1 cellular context compared by ENCODE assay signal in the genomic region with DNA sequence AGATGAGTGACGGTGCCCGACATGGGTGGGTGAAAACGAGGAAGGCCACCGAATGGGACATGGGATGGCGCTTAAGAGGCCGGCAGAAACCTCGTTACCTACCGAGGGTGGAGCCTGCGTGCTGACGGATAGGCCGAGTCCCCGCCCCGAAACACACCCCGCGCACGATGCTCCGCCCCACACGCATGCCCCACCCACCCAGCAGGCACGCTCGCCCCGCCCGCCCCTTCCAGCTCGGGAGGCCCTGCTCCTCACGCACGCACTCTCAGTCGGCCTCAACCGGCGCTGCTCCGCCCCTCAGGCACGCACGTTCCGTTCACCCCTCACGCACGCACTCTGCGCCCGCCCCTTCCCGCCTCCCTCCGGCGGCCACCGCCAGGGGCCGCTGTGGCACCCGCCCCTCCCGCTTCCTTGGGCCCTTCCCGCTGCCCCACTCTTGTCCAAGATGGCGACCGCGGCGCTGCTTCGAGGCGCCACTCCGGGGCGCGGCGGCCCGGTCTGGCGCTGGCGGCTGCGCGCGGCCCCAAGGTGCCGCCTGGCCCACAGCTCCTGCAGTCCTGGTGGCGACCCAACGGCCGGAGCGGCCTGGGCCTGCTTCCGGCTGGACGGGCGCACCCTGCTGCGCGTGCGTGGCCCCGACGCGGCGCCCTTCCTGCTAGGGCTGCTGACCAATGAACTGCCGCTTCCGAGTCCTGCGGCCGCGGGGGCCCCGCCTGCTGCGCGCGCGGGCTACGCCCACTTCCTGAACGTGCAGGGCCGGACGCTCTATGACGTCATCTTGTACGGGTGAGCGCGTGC.
TF ChIP-seq lines count a peak whose summit lies in the region.

A gene (plus strand): TSS at position 433 of the 798 bp plus-strand sequence. CDS start 13 bp downstream, at position 446.

TF ChIP-seq in K562, 482 proteins besides CTCF, POLR2A, EP300 and RAD21 (continued from another document and continues in another):
- TF ChIP-seq, protein P1, sequence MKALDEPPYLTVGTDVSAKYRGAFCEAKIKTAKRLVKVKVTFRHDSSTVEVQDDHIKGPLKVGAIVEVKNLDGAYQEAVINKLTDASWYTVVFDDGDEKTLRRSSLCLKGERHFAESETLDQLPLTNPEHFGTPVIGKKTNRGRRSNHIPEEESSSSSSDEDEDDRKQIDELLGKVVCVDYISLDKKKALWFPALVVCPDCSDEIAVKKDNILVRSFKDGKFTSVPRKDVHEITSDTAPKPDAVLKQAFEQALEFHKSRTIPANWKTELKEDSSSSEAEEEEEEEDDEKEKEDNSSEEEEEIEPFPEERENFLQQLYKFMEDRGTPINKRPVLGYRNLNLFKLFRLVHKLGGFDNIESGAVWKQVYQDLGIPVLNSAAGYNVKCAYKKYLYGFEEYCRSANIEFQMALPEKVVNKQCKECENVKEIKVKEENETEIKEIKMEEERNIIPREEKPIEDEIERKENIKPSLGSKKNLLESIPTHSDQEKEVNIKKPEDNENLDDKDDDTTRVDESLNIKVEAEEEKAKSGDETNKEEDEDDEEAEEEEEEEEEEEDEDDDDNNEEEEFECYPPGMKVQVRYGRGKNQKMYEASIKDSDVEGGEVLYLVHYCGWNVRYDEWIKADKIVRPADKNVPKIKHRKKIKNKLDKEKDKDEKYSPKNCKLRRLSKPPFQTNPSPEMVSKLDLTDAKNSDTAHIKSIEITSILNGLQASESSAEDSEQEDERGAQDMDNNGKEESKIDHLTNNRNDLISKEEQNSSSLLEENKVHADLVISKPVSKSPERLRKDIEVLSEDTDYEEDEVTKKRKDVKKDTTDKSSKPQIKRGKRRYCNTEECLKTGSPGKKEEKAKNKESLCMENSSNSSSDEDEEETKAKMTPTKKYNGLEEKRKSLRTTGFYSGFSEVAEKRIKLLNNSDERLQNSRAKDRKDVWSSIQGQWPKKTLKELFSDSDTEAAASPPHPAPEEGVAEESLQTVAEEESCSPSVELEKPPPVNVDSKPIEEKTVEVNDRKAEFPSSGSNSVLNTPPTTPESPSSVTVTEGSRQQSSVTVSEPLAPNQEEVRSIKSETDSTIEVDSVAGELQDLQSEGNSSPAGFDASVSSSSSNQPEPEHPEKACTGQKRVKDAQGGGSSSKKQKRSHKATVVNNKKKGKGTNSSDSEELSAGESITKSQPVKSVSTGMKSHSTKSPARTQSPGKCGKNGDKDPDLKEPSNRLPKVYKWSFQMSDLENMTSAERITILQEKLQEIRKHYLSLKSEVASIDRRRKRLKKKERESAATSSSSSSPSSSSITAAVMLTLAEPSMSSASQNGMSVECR (CRISPR knock-in tag; IDR thresholded peaks at IDR 0.05), result peak; percentile 90
- TF ChIP-seq CBFB (CRISPR knock-in tag; IDR thresholded peaks at IDR 0.05), result no peak
- no peak for TF ChIP-seq ZFP30 (CRISPR knock-in tag; IDR thresholded peaks at IDR 0.05; ENCODE audit: borderline replicate concordance)
- peak; percentile 24; the same call in 1 of the 2 replicates for TF ChIP-seq TCF3 (CRISPR knock-in tag; IDR thresholded peaks at IDR 0.05)
- peak in 1 of 2 experiments; percentile 75; a peak in 3 of 4 replicates for TF ChIP-seq TBL1XR1 (IDR thresholded peaks at IDR 0.05; ENCODE audit: low read length in 2 of 2)
- TF ChIP-seq, protein P2, sequence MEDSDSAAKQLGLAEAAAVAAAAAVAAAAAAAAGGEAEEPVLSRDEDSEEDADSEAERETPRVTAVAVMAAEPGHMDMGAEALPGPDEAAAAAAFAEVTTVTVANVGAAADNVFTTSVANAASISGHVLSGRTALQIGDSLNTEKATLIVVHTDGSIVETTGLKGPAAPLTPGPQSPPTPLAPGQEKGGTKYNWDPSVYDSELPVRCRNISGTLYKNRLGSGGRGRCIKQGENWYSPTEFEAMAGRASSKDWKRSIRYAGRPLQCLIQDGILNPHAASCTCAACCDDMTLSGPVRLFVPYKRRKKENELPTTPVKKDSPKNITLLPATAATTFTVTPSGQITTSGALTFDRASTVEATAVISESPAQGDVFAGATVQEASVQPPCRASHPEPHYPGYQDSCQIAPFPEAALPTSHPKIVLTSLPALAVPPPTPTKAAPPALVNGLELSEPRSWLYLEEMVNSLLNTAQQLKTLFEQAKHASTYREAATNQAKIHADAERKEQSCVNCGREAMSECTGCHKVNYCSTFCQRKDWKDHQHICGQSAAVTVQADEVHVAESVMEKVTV (CRISPR knock-in tag; IDR thresholded peaks at IDR 0.05), result no peak
- TF ChIP-seq, protein P3, sequence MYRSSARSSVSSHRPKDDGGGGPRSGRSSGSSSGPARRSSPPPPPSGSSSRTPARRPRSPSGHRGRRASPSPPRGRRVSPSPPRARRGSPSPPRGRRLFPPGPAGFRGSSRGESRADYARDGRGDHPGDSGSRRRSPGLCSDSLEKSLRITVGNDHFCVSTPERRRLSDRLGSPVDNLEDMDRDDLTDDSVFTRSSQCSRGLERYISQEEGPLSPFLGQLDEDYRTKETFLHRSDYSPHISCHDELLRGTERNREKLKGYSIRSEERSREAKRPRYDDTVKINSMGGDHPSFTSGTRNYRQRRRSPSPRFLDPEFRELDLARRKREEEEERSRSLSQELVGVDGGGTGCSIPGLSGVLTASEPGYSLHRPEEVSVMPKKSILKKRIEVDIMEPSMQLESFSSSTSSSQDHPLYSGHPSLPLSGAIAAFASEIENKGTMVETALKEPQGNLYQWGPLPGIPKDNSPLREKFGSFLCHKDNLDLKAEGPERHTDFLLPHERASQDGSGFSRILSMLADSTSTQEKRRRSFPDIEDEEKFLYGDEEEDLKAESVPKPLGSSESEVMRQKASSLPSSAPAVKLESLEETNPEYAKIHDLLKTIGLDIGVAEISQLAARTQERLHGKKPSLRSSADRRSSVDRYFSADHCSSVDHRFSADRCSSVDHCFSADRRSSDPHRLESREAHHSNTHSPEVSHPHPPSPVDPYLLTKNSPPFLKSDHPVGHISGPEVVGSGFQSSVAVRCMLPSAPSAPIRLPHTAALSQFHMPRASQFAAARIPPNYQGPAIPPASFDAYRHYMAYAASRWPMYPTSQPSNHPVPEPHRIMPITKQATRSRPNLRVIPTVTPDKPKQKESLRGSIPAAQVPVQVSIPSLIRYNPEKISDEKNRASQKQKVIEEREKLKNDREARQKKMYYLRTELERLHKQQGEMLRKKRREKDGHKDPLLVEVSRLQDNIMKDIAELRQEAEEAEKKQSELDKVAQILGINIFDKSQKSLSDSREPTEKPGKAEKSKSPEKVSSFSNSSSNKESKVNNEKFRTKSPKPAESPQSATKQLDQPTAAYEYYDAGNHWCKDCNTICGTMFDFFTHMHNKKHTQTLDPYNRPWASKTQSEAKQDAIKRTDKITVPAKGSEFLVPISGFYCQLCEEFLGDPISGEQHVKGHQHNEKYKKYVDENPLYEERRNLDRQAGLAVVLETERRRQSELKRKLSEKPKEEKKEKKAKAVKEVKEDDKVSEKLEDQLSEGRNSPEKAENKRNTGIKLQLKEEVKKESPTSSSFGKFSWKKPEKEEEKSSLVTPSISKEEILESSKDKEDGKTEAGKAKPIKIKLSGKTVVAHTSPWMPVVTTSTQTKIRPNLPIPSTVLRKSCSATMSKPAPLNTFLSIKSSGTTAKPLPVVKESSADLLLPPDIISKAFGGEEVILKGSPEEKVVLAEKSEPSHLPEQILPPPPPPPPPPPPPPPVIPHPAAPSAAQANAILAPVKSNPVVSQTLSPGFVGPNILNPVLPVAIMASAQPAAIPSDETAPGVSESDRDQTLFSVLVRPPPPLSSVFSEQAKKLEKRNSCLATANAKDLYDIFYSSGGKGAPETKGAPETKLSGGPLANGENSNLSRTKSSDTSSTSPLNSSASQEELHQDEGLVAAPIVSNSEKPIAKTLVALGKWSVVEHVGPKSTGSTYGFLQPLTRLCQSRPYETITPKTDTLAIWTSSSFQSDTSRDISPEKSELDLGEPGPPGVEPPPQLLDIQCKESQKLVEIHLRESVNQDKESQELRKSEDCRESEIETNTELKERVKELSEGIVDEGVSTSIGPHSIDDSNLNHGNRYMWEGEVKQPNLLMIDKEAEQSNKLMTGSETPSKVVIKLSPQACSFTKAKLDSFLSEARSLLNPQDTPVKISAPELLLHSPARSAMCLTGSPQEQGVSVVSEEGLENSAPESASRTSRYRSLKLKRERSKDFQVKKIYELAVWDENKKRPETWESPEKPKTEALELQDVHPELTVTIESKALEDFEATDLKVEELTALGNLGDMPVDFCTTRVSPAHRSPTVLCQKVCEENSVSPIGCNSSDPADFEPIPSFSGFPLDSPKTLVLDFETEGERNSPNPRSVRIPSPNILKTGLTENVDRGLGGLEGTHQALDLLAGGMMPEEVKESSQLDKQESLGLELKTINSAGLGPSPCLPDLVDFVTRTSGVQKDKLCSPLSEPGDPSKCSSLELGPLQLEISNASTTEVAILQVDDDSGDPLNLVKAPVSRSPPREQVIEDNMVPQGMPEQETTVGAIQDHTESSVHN (IDR thresholded peaks at IDR 0.05; ENCODE audit: borderline replicate concordance in 1 of 2, low read depth in 1 of 2), result no peak
- TF ChIP-seq SMAD4 (CRISPR knock-in tag; conservative IDR thresholded peaks at IDR 0.05), result peak; percentile 88
- TF ChIP-seq MED1 (CRISPR knock-in tag; IDR thresholded peaks at IDR 0.05; ENCODE audit: borderline replicate concordance), result no peak
- peak in 1 of 2 experiments; percentile 7; a peak in 1 of 4 replicates for TF ChIP-seq SRF (CRISPR knock-in tag; IDR thresholded peaks at IDR 0.05)
- no peak for TF ChIP-seq BCOR (IDR thresholded peaks at IDR 0.05)
- TF ChIP-seq STAT5B (CRISPR knock-in tag; IDR thresholded peaks at IDR 0.05), result no peak
- no peak for TF ChIP-seq FOXJ3 (CRISPR knock-in tag; IDR thresholded peaks at IDR 0.05)
- peak; percentile 89 for TF ChIP-seq XRCC5 (IDR thresholded peaks at IDR 0.05; ENCODE audit: low read depth, low read length)
- no peak for TF ChIP-seq CBFA2T3 (IDR thresholded peaks at IDR 0.05)
- TF ChIP-seq CBX3 (IDR thresholded peaks at IDR 0.05; ENCODE audit: borderline replicate concordance in 1 of 2, low read length in 2 of 2), result peak in 1 of 2 experiments; percentile 53; a peak in 1 of 3 replicates
- TF ChIP-seq, protein P4, sequence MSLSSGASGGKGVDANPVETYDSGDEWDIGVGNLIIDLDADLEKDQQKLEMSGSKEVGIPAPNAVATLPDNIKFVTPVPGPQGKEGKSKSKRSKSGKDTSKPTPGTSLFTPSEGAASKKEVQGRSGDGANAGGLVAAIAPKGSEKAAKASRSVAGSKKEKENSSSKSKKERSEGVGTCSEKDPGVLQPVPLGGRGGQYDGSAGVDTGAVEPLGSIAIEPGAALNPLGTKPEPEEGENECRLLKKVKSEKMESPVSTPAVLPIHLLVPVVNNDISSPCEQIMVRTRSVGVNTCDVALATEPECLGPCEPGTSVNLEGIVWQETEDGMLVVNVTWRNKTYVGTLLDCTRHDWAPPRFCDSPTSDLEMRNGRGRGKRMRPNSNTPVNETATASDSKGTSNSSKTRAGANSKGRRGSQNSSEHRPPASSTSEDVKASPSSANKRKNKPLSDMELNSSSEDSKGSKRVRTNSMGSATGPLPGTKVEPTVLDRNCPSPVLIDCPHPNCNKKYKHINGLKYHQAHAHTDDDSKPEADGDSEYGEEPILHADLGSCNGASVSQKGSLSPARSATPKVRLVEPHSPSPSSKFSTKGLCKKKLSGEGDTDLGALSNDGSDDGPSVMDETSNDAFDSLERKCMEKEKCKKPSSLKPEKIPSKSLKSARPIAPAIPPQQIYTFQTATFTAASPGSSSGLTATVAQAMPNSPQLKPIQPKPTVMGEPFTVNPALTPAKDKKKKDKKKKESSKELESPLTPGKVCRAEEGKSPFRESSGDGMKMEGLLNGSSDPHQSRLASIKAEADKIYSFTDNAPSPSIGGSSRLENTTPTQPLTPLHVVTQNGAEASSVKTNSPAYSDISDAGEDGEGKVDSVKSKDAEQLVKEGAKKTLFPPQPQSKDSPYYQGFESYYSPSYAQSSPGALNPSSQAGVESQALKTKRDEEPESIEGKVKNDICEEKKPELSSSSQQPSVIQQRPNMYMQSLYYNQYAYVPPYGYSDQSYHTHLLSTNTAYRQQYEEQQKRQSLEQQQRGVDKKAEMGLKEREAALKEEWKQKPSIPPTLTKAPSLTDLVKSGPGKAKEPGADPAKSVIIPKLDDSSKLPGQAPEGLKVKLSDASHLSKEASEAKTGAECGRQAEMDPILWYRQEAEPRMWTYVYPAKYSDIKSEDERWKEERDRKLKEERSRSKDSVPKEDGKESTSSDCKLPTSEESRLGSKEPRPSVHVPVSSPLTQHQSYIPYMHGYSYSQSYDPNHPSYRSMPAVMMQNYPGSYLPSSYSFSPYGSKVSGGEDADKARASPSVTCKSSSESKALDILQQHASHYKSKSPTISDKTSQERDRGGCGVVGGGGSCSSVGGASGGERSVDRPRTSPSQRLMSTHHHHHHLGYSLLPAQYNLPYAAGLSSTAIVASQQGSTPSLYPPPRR (CRISPR knock-in tag; IDR thresholded peaks at IDR 0.05; ENCODE audit: borderline replicate concordance), result no peak
- TF ChIP-seq ADNP (tag; IDR thresholded peaks at IDR 0.05), result no peak
- TF ChIP-seq, protein P5, sequence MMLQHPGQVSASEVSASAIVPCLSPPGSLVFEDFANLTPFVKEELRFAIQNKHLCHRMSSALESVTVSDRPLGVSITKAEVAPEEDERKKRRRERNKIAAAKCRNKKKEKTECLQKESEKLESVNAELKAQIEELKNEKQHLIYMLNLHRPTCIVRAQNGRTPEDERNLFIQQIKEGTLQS (IDR thresholded peaks at IDR 0.05), result peak; percentile 100
- TF ChIP-seq, protein P5 (CRISPR knock-in tag; conservative IDR thresholded peaks at IDR 0.05), result peak; percentile 84; the same call in 1 of the 2 replicates
- TF ChIP-seq NEUROD1 (IDR thresholded peaks at IDR 0.05; ENCODE audit: borderline replicate concordance, low read depth, low read length, partially characterized antibody), result peak; percentile 61
- TF ChIP-seq ZFP1 (CRISPR knock-in tag; IDR thresholded peaks at IDR 0.05), result no peak
- TF ChIP-seq, protein P6, sequence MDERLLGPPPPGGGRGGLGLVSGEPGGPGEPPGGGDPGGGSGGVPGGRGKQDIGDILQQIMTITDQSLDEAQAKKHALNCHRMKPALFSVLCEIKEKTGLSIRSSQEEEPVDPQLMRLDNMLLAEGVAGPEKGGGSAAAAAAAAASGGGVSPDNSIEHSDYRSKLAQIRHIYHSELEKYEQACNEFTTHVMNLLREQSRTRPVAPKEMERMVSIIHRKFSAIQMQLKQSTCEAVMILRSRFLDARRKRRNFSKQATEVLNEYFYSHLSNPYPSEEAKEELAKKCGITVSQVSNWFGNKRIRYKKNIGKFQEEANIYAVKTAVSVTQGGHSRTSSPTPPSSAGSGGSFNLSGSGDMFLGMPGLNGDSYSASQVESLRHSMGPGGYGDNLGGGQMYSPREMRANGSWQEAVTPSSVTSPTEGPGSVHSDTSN (CRISPR knock-in tag; IDR thresholded peaks at IDR 0.05; ENCODE audit: low read depth), result no peak
- TF ChIP-seq, protein P6 (tag; conservative IDR thresholded peaks at IDR 0.05; ENCODE audit: low read depth), result no peak
- no peak for TF ChIP-seq ARNT (IDR thresholded peaks at IDR 0.05)
- TF ChIP-seq MCM7 (IDR thresholded peaks at IDR 0.05), result no peak
- peak; percentile 92 for TF ChIP-seq ZNF766 (CRISPR knock-in tag; conservative IDR thresholded peaks at IDR 0.05)
- TF ChIP-seq PCBP1 (IDR thresholded peaks at IDR 0.05; ENCODE audit: low read depth, low read length, poor library complexity, severe bottlenecking), result peak; percentile 91
- TF ChIP-seq ZNF175 (CRISPR knock-in tag; IDR thresholded peaks at IDR 0.05; ENCODE audit: low read depth), result peak; percentile 92; the same call in 1 of the 2 replicates
- TF ChIP-seq NUFIP1 (IDR thresholded peaks at IDR 0.05; ENCODE audit: partially characterized antibody), result no peak
